34 cellular contexts compared by ENCODE assay signal in the genomic region with DNA sequence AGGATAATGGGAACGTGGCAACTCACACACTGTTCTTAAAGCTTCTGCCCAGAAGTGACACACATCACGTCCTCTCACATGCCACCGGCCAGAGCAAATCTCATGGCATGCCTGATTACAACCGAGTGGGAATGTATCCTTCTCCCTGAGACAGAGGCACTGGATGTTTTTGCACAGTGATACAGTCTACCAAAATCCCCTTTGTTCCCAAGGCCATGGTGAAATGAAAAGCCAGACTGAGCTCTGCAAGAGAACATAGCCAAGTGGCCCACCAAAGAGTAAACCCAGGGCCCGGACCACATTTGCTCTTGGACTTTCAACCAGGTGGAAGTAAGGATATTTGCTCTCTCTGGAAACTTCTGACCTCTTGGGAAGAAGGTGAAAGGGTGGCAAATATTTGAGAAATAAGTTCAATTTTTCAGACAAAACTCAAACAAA.
"Had no signal": no experiment of that assay in that cellular context is flagged by ENCODE, and none has a peak within 500 bp of the region (broad histone marks: within the 10 kb centered on the region; RNA-seq: fewer than 3 reads in every experiment).

No MANE protein-coding gene starts in this region.

- H3K4me1 ChIP-seq: adrenal gland, ascending aorta, body of pancreas, breast epithelium had no signal

- H3K4me3 ChIP-seq: adrenal gland, ascending aorta, body of pancreas, breast epithelium, cardiac muscle cell had no signal

- FAIRE-seq: astrocyte, bronchial epithelial cell had no signal

- H3K27me3 ChIP-seq: adrenal gland, ascending aorta, body of pancreas, brain microvascular endothelial cell, breast epithelium, cardiac muscle cell had no signal

- H3K27ac ChIP-seq: adrenal gland, ascending aorta, body of pancreas, brain microvascular endothelial cell, breast epithelium, cardiac muscle cell had no signal

- DNase-seq: activated effector memory CD4-positive, alpha-beta T cell treated with anti-CD3 and anti-CD28 coated beads, Interleukin-2, amount 50 U/mL, for 16 hours; activated effector memory CD4-positive, alpha-beta T cell treated with Interleukin-2 at 50 U/mL for 16 hours; activated gamma-delta T cell; activated gamma-delta T cell treated with Interleukin-2 at 50 U/mL for 16 hours; activated naive CD4-positive, alpha-beta T cell; activated naive CD4-positive, alpha-beta T cell treated with anti-CD3 and anti-CD28 coated beads for 36 hours; activated naive CD4-positive, alpha-beta T cell treated with anti-CD3 and anti-CD28 coated beads, Interleukin-2, amount 10 ng/mL, durations not matched to agents 7 days and 5 days; activated naive CD4-positive, alpha-beta T cell treated with anti-CD3 and anti-CD28 coated beads, Interleukin-2, amount 50 U/mL, for 16 hours; activated naive CD4-positive, alpha-beta T cell treated with Interleukin-2 at 50 U/mL for 16 hours; activated naive CD8-positive, alpha-beta T cell treated with anti-CD3 and anti-CD28 coated beads for 36 hours; activated naive CD8-positive, alpha-beta T cell treated with anti-CD3 and anti-CD28 coated beads, Interleukin-2, amount 10 ng/mL, durations not matched to agents 7 days and 5 days; activated naive CD8-positive, alpha-beta T cell treated with anti-CD3 and anti-CD28 coated beads, Interleukin-2, amount 50 U/mL, for 24 hours; activated T-cell treated with anti-CD3 and anti-CD28 coated beads, Interleukin-2, amount 50 U/mL, for 1 hour; activated T-cell treated with anti-CD3 and anti-CD28 coated beads, Interleukin-2, amount 50 U/mL, for 24 hours; activated T-cell treated with anti-CD3 and anti-CD28 coated beads, Interleukin-2, amount 50 U/mL, for 4 hours; activated T-cell treated with anti-CD3 and anti-CD28 coated beads, Interleukin-2, amount 50 U/mL, for 48 hours; activated T-cell treated with anti-CD3 and anti-CD28 coated beads, Interleukin-2, amount 50 U/mL, for 72 hours; adrenal gland; amniotic stem cell; amygdala; anterior cingulate cortex; aorta; body of pancreas; brain microvascular endothelial cell; caudate nucleus; central memory CD4-positive, alpha-beta T cell; cerebellar nuclear complex had no signal

- H3K9me3 ChIP-seq: adrenal gland, ascending aorta, body of pancreas had no signal

- ATAC-seq: activated naive CD4-positive, alpha-beta T cell treated with anti-CD3 and anti-CD28 coated beads, Interleukin-2, amount 50 U/mL, for 72 hours; activated naive CD8-positive, alpha-beta T cell treated with anti-CD3 and anti-CD28 coated beads, Interleukin-2, amount 50 U/mL, for 24 hours; activated T-cell treated with anti-CD3 and anti-CD28 coated beads, Interleukin-2, amount 50 U/mL, for 4 hours; activated T-cell treated with anti-CD3 and anti-CD28 coated beads, Interleukin-2, amount 50 U/mL, for 72 hours; activated T-helper 17 cell treated with anti-CD3 and anti-CD28 coated beads, Interleukin-2, amount 50 U/mL, for 72 hours; body of pancreas had no signal

- H3K36me3 ChIP-seq: adrenal gland, ascending aorta, brain microvascular endothelial cell, breast epithelium, cardiac muscle cell had no signal
